8 cellular contexts compared by ENCODE assay signal in the genomic region with DNA sequence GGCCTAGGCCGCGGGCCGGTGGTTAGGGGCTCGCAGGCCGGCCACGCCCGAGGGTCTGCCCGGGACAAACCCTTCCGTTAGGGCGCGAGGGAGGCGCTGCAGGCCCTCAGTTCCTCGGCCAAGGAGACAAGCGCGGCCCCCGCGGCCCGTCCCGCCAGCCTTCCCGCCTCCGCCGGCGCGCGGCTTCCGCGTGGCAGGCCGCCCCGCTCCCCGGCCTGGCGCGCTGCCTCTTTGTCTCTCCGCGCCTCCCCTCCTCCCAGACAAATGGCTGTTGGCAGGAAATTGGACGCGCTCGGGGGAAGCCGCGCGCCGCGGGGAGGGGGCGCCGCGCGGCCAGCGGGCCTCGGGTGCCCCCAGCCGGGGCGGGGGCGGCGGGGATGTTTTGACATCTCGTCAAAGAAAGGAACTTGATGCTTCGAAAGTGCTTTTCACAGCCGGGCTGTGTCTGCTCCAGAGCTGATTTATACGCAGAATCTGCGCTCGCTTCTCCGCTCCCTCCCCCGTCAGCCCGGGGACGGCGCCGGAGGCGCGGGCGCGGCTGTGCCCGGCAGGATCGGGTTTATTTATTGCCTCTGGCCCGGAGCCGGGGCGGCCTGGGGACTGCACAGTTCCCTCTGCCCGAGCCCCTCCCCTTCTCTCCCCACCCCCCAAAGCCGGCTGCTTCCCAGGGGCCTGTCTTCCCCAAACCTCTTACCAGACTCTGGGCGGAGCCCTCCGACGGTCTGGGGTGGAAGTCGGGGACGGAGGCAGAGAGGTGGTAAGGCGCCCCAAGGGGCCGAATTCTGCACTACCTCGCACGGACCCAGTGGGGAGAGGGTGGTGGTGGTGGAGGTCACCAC. TPM values are rescaled to one million over a fixed set of nuclear protein-coding genes. Genes with fewer than 3 reads are reported as not detected.
DNase-seq lines count a peak whose midpoint lies in the region; ATAC-seq, FAIRE-seq and TF ChIP-seq lines count a peak whose summit lies in the region.

No MANE protein-coding gene starts in this region.

- H3K4me3 ChIP-seq in OCI-LY3 (ENCODE audit: low read length) (peak overlapping the region; percentile 99), esophagus (ENCODE audit: low read depth in 1 of 2, low read length in 2 of 2) (peak overlapping the region; percentile 54), muscle layer of colon (ENCODE audit: low read depth in 1 of 2, low read length in 2 of 2) (peak overlapping the region; percentile 47 to 69)

- peaks cover 11% of the 10 kb centered on the region for H3K79me2 ChIP-seq in OCI-LY3 (ENCODE audit: low read length)

- H3K9ac ChIP-seq in OCI-LY3 (ENCODE audit: low read length) = peak overlapping the region; percentile 100
- peak overlapping the region; percentile 56 for H3K9ac ChIP-seq in muscle layer of colon (ENCODE audit: low read length)

- no peaks in the 10 kb centered on the region for H3K27me3 ChIP-seq in OCI-LY3 (ENCODE audit: low read depth, low read length)
- H3K27me3 ChIP-seq in esophagus (ENCODE audit: control insufficient read depth in 1 of 2, insufficient read depth in 2 of 2, low read length in 2 of 2) = no peaks in the 10 kb centered on the region
- no peaks in the 10 kb centered on the region for H3K27me3 ChIP-seq in muscle layer of colon (ENCODE audit: control insufficient read depth in 1 of 2, insufficient read depth in 2 of 2, low read length in 2 of 2)

- H3K4me2 ChIP-seq in OCI-LY3 (ENCODE audit: low read length) = peak overlapping the region; percentile 99

- H4K20me1 ChIP-seq in OCI-LY3 (ENCODE audit: insufficient read depth, low read length) = no peaks in the 10 kb centered on the region

- H3K9me3 ChIP-seq in OCI-LY3 (ENCODE audit: insufficient read depth, low read length) = no peaks in the 10 kb centered on the region
- no peaks in the 10 kb centered on the region for H3K9me3 ChIP-seq in esophagus (ENCODE audit: control insufficient read depth in 2 of 2, insufficient read depth in 1 of 2, low read depth in 1 of 2, low read length in 1 of 2)
- H3K9me3 ChIP-seq in muscle layer of colon (ENCODE audit: low read length) = no peaks in the 10 kb centered on the region

- peak; percentile 38 for TF ChIP-seq CTCF in D721Med (IDR thresholded peaks at IDR 0.05; ENCODE audit: insufficient read depth, missing control alignments)
- TF ChIP-seq CTCF in OCI-LY3 (IDR thresholded peaks at IDR 0.05; ENCODE audit: low read depth, low read length) = peak; percentile 59

- ATAC-seq in GM21360 (IDR thresholded peaks at IDR 0.05; ENCODE audit: unreplicated experiment) = peak; percentile 81

- DNase-seq in D721Med (ENCODE audit: insufficient read length, low spot score) (peak; percentile 55), HT-29 (ENCODE audit: low spot score) (peak; percentile 92), activated T-cell treated with anti-CD3 and anti-CD28 coated beads for 4 hours (peak; percentile 65)
- DNase-seq in stimulated activated CD8-positive, alpha-beta memory T cell treated with anti-CD3 and anti-CD28 coated beads, Interleukin-7, amount 100 ng/mL, for 1 hour (ENCODE audit: low read depth in 2 of 2) = peak; percentile 56 to 66

- no peaks in the 10 kb centered on the region for H3K36me3 ChIP-seq in OCI-LY3 (replicated peaks; ENCODE audit: low read depth, low read length)
- peaks cover 0 to 15% of the 10 kb centered on the region in 2 donors for H3K36me3 ChIP-seq in esophagus (ENCODE audit: control insufficient read depth in 2 of 2, insufficient read depth in 2 of 2, low read length in 1 of 2)
- peaks cover 5% of the 10 kb centered on the region for H3K36me3 ChIP-seq in muscle layer of colon (ENCODE audit: insufficient read depth, low read length)

- WGBS in esophagus, 2 donors = 1% methylated on average over 65 to 84 of the region's 84 CpGs

- no peak for FAIRE-seq in D721Med (lab: Jason Lieb, UNC)

- H3K4me1 ChIP-seq in OCI-LY3 (ENCODE audit: low read length) = peaks cover 22% of the 10 kb centered on the region
- H3K4me1 ChIP-seq in esophagus (ENCODE audit: control insufficient read depth in 2 of 2, insufficient read depth in 2 of 2, low read length in 1 of 2) = peaks cover 3 to 11% of the 10 kb centered on the region in 2 donors
- peaks cover 20% of the 10 kb centered on the region for H3K4me1 ChIP-seq in muscle layer of colon (ENCODE audit: insufficient read depth, low read length)

- peak overlapping the region; percentile 92 for H2AFZ ChIP-seq in OCI-LY3 (ENCODE audit: low read depth, low read length)

- H3K27ac ChIP-seq in OCI-LY3 (ENCODE audit: low read length) (peak overlapping the region; percentile 62), esophagus (ENCODE audit: low read depth in 2 of 2, low read length in 1 of 2) (peak overlapping the region; percentile 96 to 97), muscle layer of colon (ENCODE audit: low read depth, low read length) (peak overlapping the region; percentile 98)

RNA-seq across cellular contexts. Expression of gene SHF, which starts 20.8 kb away (rescaled TPM):
- 8.6 and 11.2 TPM in 2 replicates for total RNA-seq in HT-29 (2014; rRNA removed; shearing (Covaris generic))
- polyA plus RNA-seq in esophagus = 1 to 10 TPM; 2.1 to 2.4 TPM

RNA-seq across cellular contexts. Expression of gene DUOX1, which starts 37.2 kb away (rescaled TPM):
- 1.5 and 3.1 TPM in 2 replicates for total RNA-seq in HT-29 (2014; rRNA removed; shearing (Covaris generic))
- 100 to 1,000 TPM in 1 of 2 donors, 10 to 100 TPM in 1; 64.7 to 111 TPM for polyA plus RNA-seq in esophagus

RNA-seq across cellular contexts. Expression of gene DUOXA1, which starts 37.3 kb away (rescaled TPM):
- 0.23 and 0.26 TPM in 2 replicates for total RNA-seq in HT-29 (2014; rRNA removed; shearing (Covaris generic))
- polyA plus RNA-seq in esophagus = 100 to 1,000 TPM; 145 to 174 TPM

RNA-seq across cellular contexts. Expression of gene DUOXA2, which starts 52.9 kb away (rescaled TPM):
- total RNA-seq in HT-29 (2014; rRNA removed; shearing (Covaris generic)) = not detected in 2 replicates
- 10 to 100 TPM in 1 of 2 donors, 1 to 10 TPM in 1; 8.4 to 39.1 TPM for polyA plus RNA-seq in esophagus

RNA-seq across cellular contexts. Expression of gene DUOX2, which starts 53.0 kb away (rescaled TPM):
- 0.08 TPM in 2 replicates for total RNA-seq in HT-29 (2014; rRNA removed; shearing (Covaris generic))
- 10 to 100 TPM; 15.8 to 26.3 TPM for polyA plus RNA-seq in esophagus

Comparison
In these comparisons a context has a peak if more than half of its experiments do, and no peak if none do; other contexts are left out.
1. Peak in every context shown above with its lines: DNase-seq, ATAC-seq, H3K4me3 ChIP-seq and H3K27ac ChIP-seq.